In genomic region chr14:92897922-92898599, GRCh38 we compare ENCODE assay signal across 10 cellular contexts.
DNase-seq lines count a peak whose midpoint lies in the region; ATAC-seq and TF ChIP-seq lines count a peak whose summit lies in the region.
"Had no signal": no experiment of that assay in that cellular context is flagged by ENCODE, and none has a peak within 500 bp of the region (broad histone marks: within the 10 kb centered on the region; RNA-seq: fewer than 3 reads in every experiment).

No MANE protein-coding gene starts in this region.

- no peaks in the 10 kb centered on the region for H3K27me3 ChIP-seq in Loucy (ENCODE audit: insufficient read depth, low read length, poor library complexity, severe bottlenecking)
- no peaks in the 10 kb centered on the region for H3K27me3 ChIP-seq in brain microvascular endothelial cell (replicated peaks)

- no peaks in the 10 kb centered on the region for H3F3A ChIP-seq in Loucy (ENCODE audit: low read depth)

- H3K36me3 ChIP-seq in Loucy (ENCODE audit: insufficient read depth, low read length) (no peaks in the 10 kb centered on the region), brain microvascular endothelial cell (replicated peaks) (no peaks in the 10 kb centered on the region)
- H3K36me3 ChIP-seq: gastrocnemius medialis, left ventricle myocardium inferior had no signal

- no peaks in the 10 kb centered on the region for H3K36me3 Mint-ChIP-seq in effector memory CD8-positive, alpha-beta T cell (ENCODE audit: insufficient read depth)
- H3K36me3 Mint-ChIP-seq: IgD-negative memory B cell had no signal

- DNase-seq in activated CD4-positive, alpha-beta T cell treated with anti-CD3 and anti-CD28 coated beads, Interleukin-2, amount 50 U/mL, for 48 hours: peak; percentile 42 to 62
- DNase-seq in effector memory CD8-positive, alpha-beta T cell: no peak
- peak; percentile 10 to 27 (median 26) for DNase-seq in stimulated activated CD4-positive, alpha-beta T cell treated with anti-CD3 and anti-CD28 coated beads, TNF-alpha, amount 100 ng/mL, for 48 hours (ENCODE audit: low read depth in 3 of 3)
- no peak for DNase-seq in brain microvascular endothelial cell
- no peak for DNase-seq in GF-D8 (lab: John Stamatoyannopoulos, UW)
- DNase-seq: gastrocnemius medialis, left ventricle myocardium inferior had no signal

- H4K20me1 ChIP-seq in Loucy (ENCODE audit: insufficient read depth, low read length, poor library complexity, severe bottlenecking): no peaks in the 10 kb centered on the region

- peak; percentile 44 for ATAC-seq in effector memory CD8-positive, alpha-beta T cell (replicated peaks)
- no peak for ATAC-seq in GM18517 (IDR thresholded peaks at IDR 0.05; ENCODE audit: unreplicated experiment)
- ATAC-seq: gastrocnemius medialis had no signal

- H3K27ac Mint-ChIP-seq in effector memory CD8-positive, alpha-beta T cell: peak overlapping the region; percentile 59 to 61

- H3K27ac ChIP-seq in brain microvascular endothelial cell: no peak overlapping the region
- H3K27ac ChIP-seq: gastrocnemius medialis, left ventricle myocardium inferior had no signal

- peaks cover 14 to 20% of the 10 kb centered on the region in 2 donors for H3K4me1 Mint-ChIP-seq in effector memory CD8-positive, alpha-beta T cell (ENCODE audit: low read depth in 2 of 2)
- H3K4me1 Mint-ChIP-seq: IgD-negative memory B cell had no signal

- H3K4me2 ChIP-seq in Loucy (ENCODE audit: low read depth, low read length, poor library complexity, severe bottlenecking): peak overlapping the region; percentile 50

- H2AFZ ChIP-seq in Loucy (ENCODE audit: low read length): no peak overlapping the region

- peaks cover 35 to 62% of the 10 kb centered on the region in 2 donors for H3K27me3 Mint-ChIP-seq in effector memory CD8-positive, alpha-beta T cell

- H3K4me3 Mint-ChIP-seq in effector memory CD8-positive, alpha-beta T cell: peak overlapping the region; percentile 60 to 63

- in situ Hi-C loops in brain microvascular endothelial cell (cut with HindIII; ENCODE audit: low pct_ligation_motif_present, low sequenced_read_pairs): no loop called here

- TF ChIP-seq CTCF in Loucy (conservative IDR thresholded peaks at IDR 0.05; ENCODE audit: low read length) (no peak), brain microvascular endothelial cell (IDR thresholded peaks at IDR 0.05; ENCODE audit: low read depth, low read length, missing control alignments) (no peak)

- peaks cover 8% of the 10 kb centered on the region for H3K4me1 ChIP-seq in Loucy (ENCODE audit: insufficient read depth, low read length, poor library complexity, severe bottlenecking)
- H3K4me1 ChIP-seq: gastrocnemius medialis, left ventricle myocardium inferior had no signal

- H3K4me3 ChIP-seq in Loucy (ENCODE audit: low read length, poor library complexity, severe bottlenecking): no peak overlapping the region
- H3K4me3 ChIP-seq in brain microvascular endothelial cell (ENCODE audit: low read depth, low read length): no peak overlapping the region
- H3K4me3 ChIP-seq: gastrocnemius medialis, left ventricle myocardium inferior had no signal

- no peak overlapping the region for H3K9ac ChIP-seq in Loucy (ENCODE audit: low read depth, low read length, poor library complexity, severe bottlenecking)

- no peaks in the 10 kb centered on the region for H3K79me2 ChIP-seq in Loucy (ENCODE audit: insufficient read depth, low read length)

- H3K9me3 Mint-ChIP-seq in effector memory CD8-positive, alpha-beta T cell: peaks cover 2 to 7% of the 10 kb centered on the region in 2 donors

- no peaks in the 10 kb centered on the region for H3K9me3 ChIP-seq in Loucy (ENCODE audit: insufficient read depth, low read depth, low read length)
- H3K9me3 ChIP-seq: gastrocnemius medialis had no signal

- no peaks in the 10 kb centered on the region for H3K9me2 ChIP-seq in Loucy (replicated peaks; ENCODE audit: low read depth, low read length)

Comparison
In these comparisons a context has a peak if more than half of its experiments do, and no peak if none do; other contexts are left out.
1. DNase-seq: peak in activated CD4-positive, alpha-beta T cell treated with anti-CD3 and anti-CD28 coated beads, Interleukin-2, amount 50 U/mL, for 48 hours (2 of 2) and stimulated activated CD4-positive, alpha-beta T cell treated with anti-CD3 and anti-CD28 coated beads, TNF-alpha, amount 100 ng/mL, for 48 hours (3 of 3); none in effector memory CD8-positive, alpha-beta T cell (0 of 3), brain microvascular endothelial cell (single experiment) and GF-D8 (single experiment).